In the genomic region with DNA sequence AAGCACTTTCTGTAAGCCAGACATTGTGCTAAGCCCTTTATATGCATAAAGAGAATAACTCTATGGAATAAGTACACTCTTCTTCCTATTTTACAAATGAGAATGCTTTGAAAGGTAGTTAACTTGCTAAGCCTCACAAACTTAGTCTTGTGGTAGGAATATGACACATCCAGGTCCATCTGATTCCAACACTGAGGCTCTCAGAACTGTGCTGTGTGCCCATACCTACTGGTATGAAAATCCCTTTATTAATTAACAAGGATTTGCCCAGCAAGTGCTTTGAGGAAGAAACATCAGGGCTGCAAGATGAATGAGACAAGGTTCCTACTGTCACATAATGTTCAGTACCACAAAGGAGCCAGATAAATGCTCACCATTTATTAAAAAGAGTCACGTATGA, we compare ENCODE assay signal across 24 cellular contexts.
"Had no signal": no experiment of that assay in that cellular context is flagged by ENCODE, and none has a peak within 500 bp of the region (broad histone marks: within the 10 kb centered on the region; RNA-seq: fewer than 3 reads in every experiment).

No MANE protein-coding gene starts in this region.

- H3K27ac Mint-ChIP-seq: activated CD4-positive, alpha-beta memory T cell treated with anti-CD3 and anti-CD28 coated beads for 36 hours; activated CD4-positive, alpha-beta T cell treated with anti-CD3 and anti-CD28 coated beads, Interleukin-2, amount 10 ng/mL, durations not matched to agents 24 days and 14 days; activated naive CD8-positive, alpha-beta T cell treated with anti-CD3 and anti-CD28 coated beads, Interleukin-2, amount 50 U/mL, for 24 hours; dendritic cell treated with granulocyte-macrophage colony-stimulating factor and Interleukin-4, amounts not matched to agents 40 ng/mL and 50 ng/mL, for 4 days; endodermal cell; stimulated activated naive CD8-positive, alpha-beta T cell treated with anti-CD3 and anti-CD28 coated beads, Interleukin-15, Interleukin-2, amounts not matched to agents 100 ng/mL and 50 ng/mL, for 24 hours had no signal

- H3K27me3 ChIP-seq: foreskin keratinocyte had no signal

- H3K4me1 Mint-ChIP-seq: activated CD4-positive, alpha-beta T cell treated with anti-CD3 and anti-CD28 coated beads, Interleukin-2, amount 10 ng/mL, durations not matched to agents 24 days and 14 days; activated naive CD8-positive, alpha-beta T cell treated with anti-CD3 and anti-CD28 coated beads, Interleukin-2, amount 50 U/mL, for 24 hours; naive thymus-derived CD8-positive, alpha-beta T cell; neural crest cell had no signal

- DNase-seq: activated CD4-positive, alpha-beta memory T cell treated with anti-CD3 and anti-CD28 coated beads for 36 hours; activated CD4-positive, alpha-beta T cell treated with anti-CD3 and anti-CD28 coated beads, Interleukin-2, amount 10 ng/mL, durations not matched to agents 24 days and 14 days; activated CD4-positive, CD25-positive, alpha-beta regulatory T cell treated with anti-CD3 and anti-CD28 coated beads, Interleukin-2, amount 50 U/mL, for 72 hours; activated CD8-positive, alpha-beta memory T cell treated with anti-CD3 and anti-CD28 coated beads, Interleukin-2, amount 50 U/mL, for 4 hours; activated gamma-delta T cell treated with Interleukin-2 at 50 U/mL for 16 hours; activated naive CD4-positive, alpha-beta T cell treated with anti-CD3 and anti-CD28 coated beads, Interleukin-2, amount 50 U/mL, for 16 hours; activated naive CD8-positive, alpha-beta T cell treated with anti-CD3 and anti-CD28 coated beads, Interleukin-2, amount 50 U/mL, for 24 hours; activated T-cell treated with anti-CD3 and anti-CD28 coated beads, Interleukin-2, amount 50 U/mL, for 1 hour; amygdala; central memory CD4-positive, alpha-beta T cell; endodermal cell; foreskin keratinocyte; islet precursor cell; midbrain; naive thymus-derived CD8-positive, alpha-beta T cell; nucleus accumbens; right cardiac atrium; stimulated activated CD4-positive, alpha-beta T cell treated with anti-CD3 and anti-CD28 coated beads, Interleukin-4, amount 100 ng/mL, for 1 hour; substantia nigra; T-helper 2 cell had no signal

- H3K9me3 Mint-ChIP-seq: activated CD4-positive, alpha-beta memory T cell treated with anti-CD3 and anti-CD28 coated beads for 36 hours; activated naive CD8-positive, alpha-beta T cell treated with anti-CD3 and anti-CD28 coated beads, Interleukin-2, amount 50 U/mL, for 24 hours; dendritic cell treated with granulocyte-macrophage colony-stimulating factor and Interleukin-4, amounts not matched to agents 40 ng/mL and 50 ng/mL, for 4 days; endodermal cell; stimulated activated naive CD8-positive, alpha-beta T cell treated with anti-CD3 and anti-CD28 coated beads, Interleukin-15, Interleukin-2, amounts not matched to agents 100 ng/mL and 50 ng/mL, for 24 hours had no signal

- H3K36me3 Mint-ChIP-seq: activated CD4-positive, alpha-beta memory T cell treated with anti-CD3 and anti-CD28 coated beads for 36 hours; naive thymus-derived CD8-positive, alpha-beta T cell had no signal

- H3K4me3 Mint-ChIP-seq: activated CD4-positive, alpha-beta memory T cell treated with anti-CD3 and anti-CD28 coated beads for 36 hours; activated CD4-positive, alpha-beta T cell treated with anti-CD3 and anti-CD28 coated beads, Interleukin-2, amount 10 ng/mL, durations not matched to agents 24 days and 14 days; activated naive CD8-positive, alpha-beta T cell treated with anti-CD3 and anti-CD28 coated beads, Interleukin-2, amount 50 U/mL, for 24 hours; dendritic cell treated with granulocyte-macrophage colony-stimulating factor and Interleukin-4, amounts not matched to agents 40 ng/mL and 50 ng/mL, for 4 days; endodermal cell; naive thymus-derived CD8-positive, alpha-beta T cell; neural crest cell; stimulated activated naive CD8-positive, alpha-beta T cell treated with anti-CD3 and anti-CD28 coated beads, Interleukin-15, Interleukin-2, amounts not matched to agents 100 ng/mL and 50 ng/mL, for 24 hours had no signal

- ATAC-seq: activated naive CD8-positive, alpha-beta T cell treated with anti-CD3 and anti-CD28 coated beads, Interleukin-2, amount 50 U/mL, for 24 hours; esophagus mucosa; foreskin keratinocyte; naive thymus-derived CD8-positive, alpha-beta T cell; right cardiac atrium had no signal
